Comparison of ENCODE assay signal across 9 cellular contexts in genomic region chr2:62660582-62661262, GRCh38. TPM values are rescaled to one million over a fixed set of nuclear protein-coding genes. Genes with fewer than 3 reads are reported as not detected.
DNase-seq lines count a peak whose midpoint lies in the region; ATAC-seq and TF ChIP-seq lines count a peak whose summit lies in the region.
"Had no signal": no experiment of that assay in that cellular context is flagged by ENCODE, and none has a peak within 500 bp of the region (broad histone marks: within the 10 kb centered on the region; RNA-seq: fewer than 3 reads in every experiment).

No MANE protein-coding gene starts in this region.

- H3K9me2 ChIP-seq in PC-3 (replicated peaks; ENCODE audit: low read length), result no peaks in the 10 kb centered on the region

- H3K4me1 ChIP-seq in PC-3 (ENCODE audit: insufficient read depth, low read length) (peaks cover 27% of the 10 kb centered on the region), stomach smooth muscle (ENCODE audit: control insufficient read depth, insufficient read depth, low read length) (peaks cover 28% of the 10 kb centered on the region)

- ATAC-seq in GM19351 (IDR thresholded peaks at IDR 0.05; ENCODE audit: unreplicated experiment) (peak; percentile 38), PC-3 (no peak), HG03159 (IDR thresholded peaks at IDR 0.05; ENCODE audit: unreplicated experiment) (no peak)

- POLR2A ChIA-PET in PC-3 (lab: Charles Lee; ENCODE audit: unreplicated experiment), result no interaction called here

- H3K36me3 ChIP-seq in PC-3 (ENCODE audit: low read depth, low read length) (no peaks in the 10 kb centered on the region), stomach smooth muscle (ENCODE audit: control insufficient read depth in 2 of 2, insufficient read depth in 2 of 2, low read length in 2 of 2) (no peaks in the 10 kb centered on the region)
- H3K36me3 ChIP-seq: stomach had no signal

- DNase-seq in PC-3 (peak; percentile 79), fibroblast of the aortic adventitia (ENCODE audit: low read depth) (peak; percentile 91), NCI-H2196 (lab: John Stamatoyannopoulos, UW; ENCODE audit: unreplicated experiment) (no peak), pons (ENCODE audit: low spot score) (no peak)
- DNase-seq: activated naive CD4-positive, alpha-beta T cell treated with anti-CD3 and anti-CD28 coated beads, Interleukin-2, amount 10 ng/mL, durations not matched to agents 7 days and 5 days; stomach had no signal

- H3K9ac ChIP-seq in PC-3 (ENCODE audit: low read length), result no peak overlapping the region
- H3K9ac ChIP-seq in stomach smooth muscle (ENCODE audit: low read length in 2 of 2), result peak overlapping the region in 1 of 2 donors; percentile 32

- H4K20me1 ChIP-seq in PC-3 (ENCODE audit: low read length), result no peaks in the 10 kb centered on the region

- H2AFZ ChIP-seq in PC-3 (ENCODE audit: low read length), result peak overlapping the region; percentile 58

- H3K9me3 ChIP-seq in PC-3 (ENCODE audit: low read length), result no peaks in the 10 kb centered on the region
- no peaks in the 10 kb centered on the region for H3K9me3 ChIP-seq in stomach smooth muscle (ENCODE audit: control insufficient read depth in 2 of 2, low read length in 2 of 2)
- H3K9me3 ChIP-seq: stomach had no signal

- intact Hi-C loops in PC-3 (cut with micrococcal nuclease), result no loop called here

- CTCF ChIA-PET in PC-3 (lab: Charles Lee), result no interaction called here

- 0 out of 2 replicates have a peak overlapping the region, but pooled peaks have one; percentile 5 for H3K4me3 ChIP-seq in PC-3 (ENCODE audit: low read length)
- no peak overlapping the region for H3K4me3 ChIP-seq in fibroblast of the aortic adventitia (ENCODE audit: low read depth, low read length)
- peak overlapping the region in 1 of 2 donors; percentile 12 for H3K4me3 ChIP-seq in stomach smooth muscle (ENCODE audit: low read length in 2 of 2)

- no peaks in the 10 kb centered on the region for H3F3A ChIP-seq in PC-3 (ENCODE audit: low read length, unreplicated experiment)

- TF ChIP-seq CTCF in PC-3 (conservative IDR thresholded peaks at IDR 0.05; ENCODE audit: low read depth, low read length) (no peak), fibroblast of the aortic adventitia (IDR thresholded peaks at IDR 0.05; ENCODE audit: insufficient read depth, low read length) (no peak)

- peak overlapping the region; percentile 35 for H3K4me2 ChIP-seq in PC-3 (ENCODE audit: low read length)

- BruUV-seq in PC-3 (replicated peaks; lab: Mats Ljungman, UMichigan), result no TSS peak

- H3K27ac ChIP-seq in PC-3 (ENCODE audit: low read length) (0 out of 2 replicates have a peak overlapping the region, but pooled peaks have one; percentile 12), stomach smooth muscle (ENCODE audit: low read length) (peak overlapping the region; percentile 50)

- no peaks in the 10 kb centered on the region for H3K79me2 ChIP-seq in PC-3 (ENCODE audit: low read length)

- H3K27me3 ChIP-seq in PC-3 (ENCODE audit: low read length), result no peaks in the 10 kb centered on the region
- H3K27me3 ChIP-seq in stomach smooth muscle (ENCODE audit: control insufficient read depth in 1 of 2, insufficient read depth in 2 of 2, low read length in 2 of 2), result no peaks in the 10 kb centered on the region
- H3K27me3 ChIP-seq: stomach had no signal

RNA-seq across cellular contexts. Expression of gene EHBP1, which starts 44.8 kb away (rescaled TPM):
- total RNA-seq in PC-3 (2014; rRNA removed), result 25.7 and 35.1 TPM in 2 replicates
- total RNA-seq in fibroblast of the aortic adventitia (ENCODE audit: low replicate concordance), result 119 and 190 TPM in 2 replicates

Comparison
In these comparisons a context has a peak if more than half of its experiments do, and no peak if none do; other contexts are left out.
1. DNase-seq: peak in PC-3 (single experiment) and fibroblast of the aortic adventitia (single experiment); none in NCI-H2196 (single experiment) and pons (single experiment).